In genomic region chr7:13932131-13932530, GRCh38 we compare ENCODE assay signal across 30 cellular contexts. TPM values are rescaled to one million over a fixed set of nuclear protein-coding genes. Genes with fewer than 3 reads are reported as not detected.
"Had no signal": no experiment of that assay in that cellular context is flagged by ENCODE, and none has a peak within 500 bp of the region (broad histone marks: within the 10 kb centered on the region; RNA-seq: fewer than 3 reads in every experiment).

No MANE protein-coding gene starts in this region.

- H3K27me3 Mint-ChIP-seq: activated CD4-positive, alpha-beta memory T cell treated with anti-CD3 and anti-CD28 coated beads for 36 hours; activated CD4-positive, alpha-beta T cell treated with anti-CD3 and anti-CD28 coated beads for 36 hours; activated CD4-positive, alpha-beta T cell treated with anti-CD3 and anti-CD28 coated beads, Interleukin-2, amount 10 ng/mL, durations not matched to agents 24 days and 14 days; activated naive CD4-positive, alpha-beta T cell treated with anti-CD3 and anti-CD28 coated beads, Interleukin-2, amount 50 U/mL, for 24 hours; activated naive CD8-positive, alpha-beta T cell treated with anti-CD3 and anti-CD28 coated beads, Interleukin-2, amount 10 ng/mL, durations not matched to agents 7 days and 5 days; brain had no signal

- H3K9me3 Mint-ChIP-seq: activated CD4-positive, alpha-beta memory T cell treated with anti-CD3 and anti-CD28 coated beads for 36 hours; activated CD4-positive, alpha-beta T cell treated with anti-CD3 and anti-CD28 coated beads, Interleukin-2, amount 10 ng/mL, durations not matched to agents 24 days and 14 days; activated naive CD4-positive, alpha-beta T cell treated with anti-CD3 and anti-CD28 coated beads for 36 hours; activated naive CD4-positive, alpha-beta T cell treated with anti-CD3 and anti-CD28 coated beads, Interleukin-2, amount 50 U/mL, for 24 hours; activated naive CD8-positive, alpha-beta T cell treated with anti-CD3 and anti-CD28 coated beads, Interleukin-2, amount 10 ng/mL, durations not matched to agents 7 days and 5 days; activated T-helper 1 cell treated with anti-CD3 and anti-CD28 coated beads, Interleukin-12 subunit alpha, Interleukin-12 subunit beta, Interleukin-2, Interleukin-4 antibody, amounts not matched to agents 30 ng/mL and 10 ng/mL and 1 ng/mL, durations not matched to agents 14 hours and 24 hours and 36 hours; activated T-helper 2 cell treated with anti-CD3 and anti-CD28 coated beads, Interferon-gamma antibody, Interleukin-2, Interleukin-4, amounts not matched to agents 10 μg/mL and 5 μg/mL and 100 μg/mL, durations not matched to agents 14 hours and 24 hours and 36 hours; brain; T-helper 2 cell treated with Interferon-gamma antibody and Interleukin-4, amounts not matched to agents 5 μg/mL and 100 μg/mL, for 36 hours had no signal

- H3K4me3 ChIP-seq: breast epithelium, cardiac muscle cell, colonic mucosa had no signal

- ATAC-seq: activated CD4-positive, alpha-beta T cell treated with anti-CD3 and anti-CD28 coated beads for 36 hours; activated CD8-positive, alpha-beta memory T cell treated with anti-CD3 and anti-CD28 coated beads, Interleukin-2, amount 10 ng/mL, durations not matched to agents 7 days and 5 days; activated CD8-positive, alpha-beta T cell treated with anti-CD3 and anti-CD28 coated beads, Interleukin-2, amount 10 ng/mL, durations not matched to agents 7 days and 5 days; esophagus mucosa had no signal

- H3K27ac ChIP-seq: ascending aorta, breast epithelium, cardiac muscle cell, colonic mucosa, WERI-Rb-1 had no signal

- H3K4me1 Mint-ChIP-seq: activated CD4-positive, alpha-beta T cell treated with anti-CD3 and anti-CD28 coated beads for 36 hours; activated CD4-positive, alpha-beta T cell treated with anti-CD3 and anti-CD28 coated beads, Interleukin-2, amount 10 ng/mL, durations not matched to agents 24 days and 14 days; activated CD8-positive, alpha-beta memory T cell treated with anti-CD3 and anti-CD28 coated beads, Interleukin-2, amount 10 ng/mL, durations not matched to agents 7 days and 5 days; activated naive CD4-positive, alpha-beta T cell treated with anti-CD3 and anti-CD28 coated beads, Interleukin-2, amount 50 U/mL, for 24 hours; activated naive CD8-positive, alpha-beta T cell treated with anti-CD3 and anti-CD28 coated beads, Interleukin-2, amount 10 ng/mL, durations not matched to agents 7 days and 5 days had no signal

- H3K36me3 Mint-ChIP-seq: activated CD4-positive, alpha-beta memory T cell treated with anti-CD3 and anti-CD28 coated beads for 36 hours; activated CD8-positive, alpha-beta memory T cell treated with anti-CD3 and anti-CD28 coated beads, Interleukin-2, amount 10 ng/mL, durations not matched to agents 7 days and 5 days; activated naive CD4-positive, alpha-beta T cell treated with anti-CD3 and anti-CD28 coated beads, Interleukin-2, amount 50 U/mL, for 24 hours; activated naive CD8-positive, alpha-beta T cell treated with anti-CD3 and anti-CD28 coated beads, Interleukin-2, amount 10 ng/mL, durations not matched to agents 7 days and 5 days had no signal

- H3K4me1 ChIP-seq: ascending aorta, breast epithelium, colonic mucosa had no signal

- H3K9me3 ChIP-seq: ascending aorta, breast epithelium, colonic mucosa had no signal

- H3K4me3 Mint-ChIP-seq: activated CD4-positive, alpha-beta memory T cell treated with anti-CD3 and anti-CD28 coated beads for 36 hours; activated CD4-positive, alpha-beta T cell treated with anti-CD3 and anti-CD28 coated beads for 36 hours; activated CD4-positive, alpha-beta T cell treated with anti-CD3 and anti-CD28 coated beads, Interleukin-2, amount 10 ng/mL, durations not matched to agents 24 days and 14 days; activated CD8-positive, alpha-beta memory T cell treated with anti-CD3 and anti-CD28 coated beads, Interleukin-2, amount 10 ng/mL, durations not matched to agents 7 days and 5 days; activated CD8-positive, alpha-beta T cell treated with anti-CD3 and anti-CD28 coated beads, Interleukin-2, amount 10 ng/mL, durations not matched to agents 7 days and 5 days; activated naive CD4-positive, alpha-beta T cell treated with anti-CD3 and anti-CD28 coated beads for 36 hours; activated naive CD4-positive, alpha-beta T cell treated with anti-CD3 and anti-CD28 coated beads, Interleukin-2, amount 50 U/mL, for 24 hours; activated naive CD8-positive, alpha-beta T cell treated with anti-CD3 and anti-CD28 coated beads, Interleukin-2, amount 10 ng/mL, durations not matched to agents 7 days and 5 days; activated T-helper 1 cell treated with anti-CD3 and anti-CD28 coated beads, Interleukin-12 subunit alpha, Interleukin-12 subunit beta, Interleukin-2, Interleukin-4 antibody, amounts not matched to agents 30 ng/mL and 10 ng/mL and 1 ng/mL, durations not matched to agents 14 hours and 24 hours and 36 hours; brain; T-helper 1 cell treated with Interleukin-12 subunit alpha and Interleukin-12 subunit beta and Interleukin-4 antibody, amounts not matched to agents 30 μg/mL and 1 μg/mL, for 36 hours; T-helper 2 cell treated with Interferon-gamma antibody and Interleukin-4, amounts not matched to agents 5 μg/mL and 100 μg/mL, for 36 hours had no signal

- H3K27ac Mint-ChIP-seq: activated CD4-positive, alpha-beta memory T cell treated with anti-CD3 and anti-CD28 coated beads for 36 hours; activated CD4-positive, alpha-beta T cell treated with anti-CD3 and anti-CD28 coated beads for 36 hours; activated CD4-positive, alpha-beta T cell treated with anti-CD3 and anti-CD28 coated beads, Interleukin-2, amount 10 ng/mL, durations not matched to agents 24 days and 14 days; activated CD8-positive, alpha-beta memory T cell treated with anti-CD3 and anti-CD28 coated beads, Interleukin-2, amount 10 ng/mL, durations not matched to agents 7 days and 5 days; activated CD8-positive, alpha-beta T cell treated with anti-CD3 and anti-CD28 coated beads, Interleukin-2, amount 10 ng/mL, durations not matched to agents 7 days and 5 days; activated naive CD4-positive, alpha-beta T cell treated with anti-CD3 and anti-CD28 coated beads for 36 hours; activated naive CD4-positive, alpha-beta T cell treated with anti-CD3 and anti-CD28 coated beads, Interleukin-2, amount 50 U/mL, for 24 hours; activated naive CD8-positive, alpha-beta T cell treated with anti-CD3 and anti-CD28 coated beads, Interleukin-2, amount 10 ng/mL, durations not matched to agents 7 days and 5 days; activated T-helper 1 cell treated with anti-CD3 and anti-CD28 coated beads, Interleukin-12 subunit alpha, Interleukin-12 subunit beta, Interleukin-2, Interleukin-4 antibody, amounts not matched to agents 30 ng/mL and 10 ng/mL and 1 ng/mL, durations not matched to agents 14 hours and 24 hours and 36 hours; activated T-helper 2 cell treated with anti-CD3 and anti-CD28 coated beads, Interferon-gamma antibody, Interleukin-2, Interleukin-4, amounts not matched to agents 10 μg/mL and 5 μg/mL and 100 μg/mL, durations not matched to agents 14 hours and 24 hours and 36 hours; T-helper 1 cell treated with Interleukin-12 subunit alpha and Interleukin-12 subunit beta and Interleukin-4 antibody, amounts not matched to agents 30 μg/mL and 1 μg/mL, for 36 hours; T-helper 2 cell treated with Interferon-gamma antibody and Interleukin-4, amounts not matched to agents 5 μg/mL and 100 μg/mL, for 36 hours had no signal

- H3K27me3 ChIP-seq: ascending aorta, breast epithelium, cardiac muscle cell, colonic mucosa had no signal

- DNase-seq: activated CD4-positive, alpha-beta memory T cell treated with anti-CD3 and anti-CD28 coated beads for 36 hours; activated CD4-positive, alpha-beta T cell treated with anti-CD3 and anti-CD28 coated beads for 36 hours; activated CD4-positive, alpha-beta T cell treated with anti-CD3 and anti-CD28 coated beads, Interleukin-2, amount 10 ng/mL, durations not matched to agents 24 days and 14 days; activated CD4-positive, CD25-positive, alpha-beta regulatory T cell; activated CD4-positive, CD25-positive, alpha-beta regulatory T cell treated with anti-CD3 and anti-CD28 coated beads, Interleukin-2, amount 50 U/mL, for 72 hours; activated CD8-positive, alpha-beta memory T cell treated with anti-CD3 and anti-CD28 coated beads, Interleukin-2, amount 10 ng/mL, durations not matched to agents 7 days and 5 days; activated CD8-positive, alpha-beta memory T cell treated with anti-CD3 and anti-CD28 coated beads, Interleukin-2, amount 50 U/mL, for 4 hours; activated CD8-positive, alpha-beta T cell treated with anti-CD3 and anti-CD28 coated beads, Interleukin-2, amount 10 ng/mL, durations not matched to agents 7 days and 5 days; activated effector memory CD4-positive, alpha-beta T cell treated with anti-CD3 and anti-CD28 coated beads, Interleukin-2, amount 50 U/mL, for 16 hours; activated naive CD4-positive, alpha-beta T cell treated with anti-CD3 and anti-CD28 coated beads for 36 hours; activated naive CD8-positive, alpha-beta T cell treated with anti-CD3 and anti-CD28 coated beads, Interleukin-2, amount 10 ng/mL, durations not matched to agents 7 days and 5 days; activated T-cell treated with anti-CD3 and anti-CD28 coated beads, Interleukin-2, amount 50 U/mL, for 1 hour; activated T-cell treated with anti-CD3 and anti-CD28 coated beads, Interleukin-2, amount 50 U/mL, for 48 hours; central memory CD4-positive, alpha-beta T cell; cerebellar nuclear complex; colonic mucosa; effector CD8-positive, alpha-beta T cell; foreskin fibroblast; T1000; WERI-Rb-1 had no signal

- H3K36me3 ChIP-seq: breast epithelium, colonic mucosa, WERI-Rb-1 had no signal

RNA-seq across cellular contexts. Expression of gene ETV1, which starts 57.3 kb away (rescaled TPM):
- total RNA-seq: activated CD4-positive, alpha-beta T cell treated with anti-CD3 and anti-CD28 coated beads, Interleukin-2, amount 10 ng/mL, durations not matched to agents 24 days and 14 days; activated naive CD4-positive, alpha-beta T cell treated with anti-CD3 and anti-CD28 coated beads for 36 hours; activated T-helper 1 cell treated with anti-CD3 and anti-CD28 coated beads, Interleukin-12 subunit alpha, Interleukin-12 subunit beta, Interleukin-2, Interleukin-4 antibody, amounts not matched to agents 30 ng/mL and 10 ng/mL and 1 ng/mL, durations not matched to agents 14 hours and 24 hours and 36 hours had no signal
